In the genomic region with DNA sequence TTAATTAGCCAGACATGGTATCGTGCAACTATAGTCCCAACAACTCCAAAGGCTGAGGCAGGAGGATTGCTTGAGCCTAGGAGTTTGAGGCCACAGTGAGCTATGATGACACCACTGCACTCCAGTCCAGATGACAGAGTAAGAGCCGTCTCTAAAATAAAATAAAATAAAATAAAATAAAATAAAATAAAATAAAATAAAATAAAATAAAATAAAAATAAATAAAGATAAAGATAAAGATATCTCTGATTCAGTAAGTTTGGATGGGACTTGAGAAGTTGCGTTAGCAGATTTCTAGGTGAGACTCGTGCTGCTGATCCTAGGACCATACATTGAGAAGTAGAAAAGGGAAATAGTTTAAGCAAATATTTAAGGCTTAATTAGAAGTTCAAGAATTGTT, we compare ENCODE assay signal across 22 cellular contexts.
"Had no signal": no experiment of that assay in that cellular context is flagged by ENCODE, and none has a peak within 500 bp of the region (broad histone marks: within the 10 kb centered on the region; RNA-seq: fewer than 3 reads in every experiment).

No MANE protein-coding gene starts in this region.

- H3K27ac Mint-ChIP-seq: dendritic cell treated with granulocyte-macrophage colony-stimulating factor and Interleukin-4, amounts not matched to agents 40 ng/mL and 50 ng/mL, for 4 days; effector memory CD8-positive, alpha-beta T cell; endodermal cell had no signal

- H3K27me3 Mint-ChIP-seq: dendritic cell treated with granulocyte-macrophage colony-stimulating factor and Interleukin-4, amounts not matched to agents 40 ng/mL and 50 ng/mL, for 4 days; effector memory CD8-positive, alpha-beta T cell had no signal

- H3K4me3 Mint-ChIP-seq: dendritic cell treated with granulocyte-macrophage colony-stimulating factor and Interleukin-4, amounts not matched to agents 40 ng/mL and 50 ng/mL, for 4 days; effector memory CD8-positive, alpha-beta T cell; endodermal cell had no signal

- ATAC-seq: effector memory CD8-positive, alpha-beta T cell; esophagus mucosa; foreskin keratinocyte; gastrocnemius medialis; gastroesophageal sphincter; heart left ventricle; heart right ventricle had no signal

- DNase-seq: colonic mucosa; cortex of kidney; dermis blood vessel endothelial cell; dorsolateral prefrontal cortex; effector CD4-positive, alpha-beta T cell; effector CD8-positive, alpha-beta T cell; effector memory CD4-positive, alpha-beta T cell; effector memory CD8-positive, alpha-beta T cell; endodermal cell; erythroblast; esophagus squamous epithelium; foreskin fibroblast; foreskin keratinocyte; foreskin melanocyte; gastrocnemius medialis; glutamatergic neuron; head of caudate nucleus; heart left ventricle; heart right ventricle had no signal

- H3K4me1 Mint-ChIP-seq: endodermal cell had no signal
